ENCODE assay signal across 8 cellular contexts in the genomic region with DNA sequence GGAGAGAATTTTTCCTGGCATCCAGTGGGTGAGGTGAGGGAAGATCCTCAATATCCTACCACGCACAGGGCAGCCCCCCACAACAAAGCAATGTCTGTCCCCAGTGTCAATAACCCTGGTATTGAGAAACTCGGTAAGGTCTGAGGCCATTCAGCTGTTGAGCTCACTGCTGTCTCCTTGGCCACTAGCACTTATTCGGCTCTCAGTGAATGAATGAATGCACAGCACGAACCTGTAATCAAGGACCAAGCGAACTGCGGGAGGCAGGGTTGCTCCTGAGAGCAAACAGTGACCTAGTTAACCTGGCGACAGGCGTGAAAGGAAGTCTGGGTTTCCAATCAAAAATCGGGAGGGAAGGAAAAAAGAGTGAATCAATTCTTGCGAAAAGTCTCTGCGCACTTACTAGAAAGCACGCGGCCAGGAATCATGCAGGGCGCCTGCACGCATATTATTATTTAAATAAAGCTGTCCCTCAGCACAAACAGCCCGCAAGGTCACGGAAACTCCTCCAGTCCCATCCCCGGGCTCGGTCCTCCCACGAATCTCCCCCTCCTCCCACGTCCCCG. TPM values are rescaled to one million over a fixed set of nuclear protein-coding genes. Genes with fewer than 3 reads are reported as not detected.
A peak's percentile ranks its signal among the peaks of the same experiment; 100 is the strongest.
DNase-seq lines count a peak whose midpoint lies in the region; ATAC-seq and TF ChIP-seq lines count a peak whose summit lies in the region.

No MANE protein-coding gene starts in this region.

- peak; percentile 1 for ATAC-seq in HG02678 (IDR thresholded peaks at IDR 0.05; ENCODE audit: unreplicated experiment)

- H3K36me3 ChIP-seq in SK-N-MC (ENCODE audit: insufficient read depth, low read length) (peaks cover 5% of the 10 kb centered on the region; the same call in 1 of the 2 replicates), fibroblast of lung (ENCODE audit: control insufficient read depth, insufficient read depth, low read length) (no peaks in the 10 kb centered on the region), parathyroid adenoma (ENCODE audit: control insufficient read depth, insufficient read depth, low read length) (no peaks in the 10 kb centered on the region)

- H3K27me3 ChIP-seq in fibroblast of lung (ENCODE audit: control insufficient read depth, insufficient read depth, low read length) (no peaks in the 10 kb centered on the region), parathyroid adenoma (ENCODE audit: control insufficient read depth, insufficient read depth, low read length) (no peaks in the 10 kb centered on the region)

- no peaks in the 10 kb centered on the region for H3K79me2 ChIP-seq in fibroblast of lung (ENCODE audit: control insufficient read depth, insufficient read depth, low read length)
- H3K79me2 ChIP-seq in parathyroid adenoma, result peaks cover 2% of the 10 kb centered on the region

- H3K9ac ChIP-seq in SK-N-MC (ENCODE audit: insufficient read length) (peak overlapping the region; percentile 99), fibroblast of lung (ENCODE audit: insufficient read depth, low read length) (peak overlapping the region; percentile 99), parathyroid adenoma (peak overlapping the region; percentile 75)

- H3K9me3 ChIP-seq in SK-N-MC (ENCODE audit: low read depth, low read length) (no peaks in the 10 kb centered on the region), fibroblast of lung (ENCODE audit: control insufficient read depth, insufficient read depth, low read depth, low read length) (no peaks in the 10 kb centered on the region), parathyroid adenoma (ENCODE audit: control insufficient read depth, low read length) (no peaks in the 10 kb centered on the region)

- H3K4me2 ChIP-seq in fibroblast of lung (ENCODE audit: extremely low read depth, insufficient read depth, low read length) (peak overlapping the region; percentile 99), parathyroid adenoma (ENCODE audit: low read length) (peak overlapping the region; percentile 97)

- peak; percentile 1 for DNase-seq in ELR (ENCODE audit: low read depth)
- peak; percentile 2 for DNase-seq in SK-N-MC (ENCODE audit: low read depth, low spot score)
- DNase-seq in fibroblast of lung (ENCODE audit: low read depth in 2 of 2), result no peak
- DNase-seq in effector CD4-positive, alpha-beta T cell, result no peak
- DNase-seq in kidney glomerular epithelial cell (lab: John Stamatoyannopoulos, UW), result no peak
- no peak for DNase-seq in putamen (ENCODE audit: low spot score)

- no peaks in the 10 kb centered on the region for H4K20me1 ChIP-seq in fibroblast of lung (ENCODE audit: control insufficient read depth, extremely low read depth, insufficient read depth, low read length)

- H3K4me3 ChIP-seq in SK-N-MC (peak overlapping the region; percentile 99), fibroblast of lung (replicated peaks in 1 of 4; ENCODE audit: control extremely low read depth in 1 of 4, insufficient read depth in 1 of 4, low read depth in 3 of 4, low read length in 4 of 4) (peak overlapping the region; percentile 70 to 96 (median 84)), parathyroid adenoma (ENCODE audit: low read depth, low read length) (peak overlapping the region; percentile 77)

- H3K4me1 ChIP-seq in fibroblast of lung (ENCODE audit: control insufficient read depth, extremely low read depth, insufficient read depth, low read length) (peaks cover 4% of the 10 kb centered on the region), parathyroid adenoma (peaks cover 8% of the 10 kb centered on the region)

- peak overlapping the region; percentile 96 for H2AFZ ChIP-seq in fibroblast of lung (ENCODE audit: low read length)
- H2AFZ ChIP-seq in parathyroid adenoma, result peak overlapping the region; percentile 96

- no peak for TF ChIP-seq CTCF in fibroblast of lung (conservative IDR thresholded peaks at IDR 0.05 in 1 of 2, IDR thresholded peaks at IDR 0.05 in 1 of 2; ENCODE audit: low read depth in 1 of 2, low read length in 2 of 2)
- no peak for TF ChIP-seq CTCF in parathyroid adenoma (IDR thresholded peaks at IDR 0.05)

- H3K27ac ChIP-seq in SK-N-MC (peak overlapping the region; percentile 97), fibroblast of lung (ENCODE audit: insufficient read depth, low read length) (peak overlapping the region; percentile 100), parathyroid adenoma (peak overlapping the region; percentile 99)

RNA-seq across cellular contexts. Expression of a gene that starts 0.5 kb away (rescaled TPM):
- total RNA-seq in fibroblast of lung, result 5.9 and 6.3 TPM in 2 replicates
- 5.3 and 5.5 TPM in 2 replicates for polyA plus RNA-seq in fibroblast of lung
- 5.3 and 7.0 TPM in 2 replicates for polyA plus RNA-seq in fibroblast of lung (2012)
- polyA minus RNA-seq in fibroblast of lung (ENCODE audit: low replicate concordance), result 21.3 and 60.9 TPM in 2 replicates

RNA-seq across cellular contexts. Expression of a gene that starts 41.6 kb away (rescaled TPM):
- not detected in 2 replicates for total RNA-seq in fibroblast of lung
- not detected in 2 replicates for polyA plus RNA-seq in fibroblast of lung
- not detected in 2 replicates for polyA plus RNA-seq in fibroblast of lung (2012)
- polyA minus RNA-seq in fibroblast of lung (ENCODE audit: low replicate concordance), result not detected in 2 replicates

Comparison
In these comparisons a context has a peak if more than half of its experiments do, and no peak if none do; other contexts are left out.
1. DNase-seq: peak in ELR (single experiment) and SK-N-MC (single experiment); none in fibroblast of lung (0 of 2), effector CD4-positive, alpha-beta T cell (single experiment), kidney glomerular epithelial cell (single experiment) and putamen (single experiment).
2. Peak in every context shown above with its lines, with median percentiles within 50 percentile points of each other: H3K27ac ChIP-seq, H3K4me3 ChIP-seq and H3K9ac ChIP-seq.